Comparison of ENCODE assay signal across 33 cellular contexts in the genomic region with DNA sequence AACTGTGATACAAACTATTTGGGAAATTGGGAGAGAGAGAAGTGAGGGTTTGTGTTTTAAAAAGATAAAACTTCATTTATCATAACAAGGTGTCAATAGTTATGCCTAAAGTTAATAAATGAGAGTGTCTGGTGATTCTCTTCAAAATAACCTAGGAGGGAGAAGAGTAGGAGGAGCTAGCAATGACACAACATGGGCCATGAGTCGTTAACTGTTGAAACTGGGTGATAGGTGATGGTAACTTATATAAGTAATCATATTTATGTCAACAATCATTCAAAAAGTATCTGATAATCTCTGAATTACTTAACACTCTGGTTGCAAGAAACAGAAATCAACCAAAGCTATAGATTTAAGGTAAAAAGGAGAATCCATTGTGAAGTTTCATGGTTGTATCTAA. TPM values are rescaled to one million over a fixed set of nuclear protein-coding genes. Genes with fewer than 3 reads are reported as not detected.
"Had no signal": no experiment of that assay in that cellular context is flagged by ENCODE, and none has a peak within 500 bp of the region (broad histone marks: within the 10 kb centered on the region; RNA-seq: fewer than 3 reads in every experiment).

No MANE protein-coding gene starts in this region.

- H3K4me3 Mint-ChIP-seq: immature natural killer cell; natural killer cell; nephron progenitor cell; neural progenitor cell; stimulated activated memory B cell treated with anti-CD40 and anti-IgM and Interleukin-4, amounts not matched to agents 10 μg/mL and 1 μg/mL and 100 μg/mL, for 72 hours; stimulated activated naive CD8-positive, alpha-beta T cell treated with anti-CD3 and anti-CD28 coated beads, Interleukin-15, amount 100 ng/mL, for 72 hours; type B pancreatic cell had no signal

- H3K27me3 Mint-ChIP-seq: stimulated activated memory B cell treated with anti-CD40 and anti-IgM and Interleukin-4, amounts not matched to agents 10 μg/mL and 1 μg/mL and 100 μg/mL, for 72 hours had no signal

- DNase-seq: hypothalamus; immature natural killer cell; kidney; left colon; left lung; lower lobe of right lung; mammary epithelial cell; mesenchymal stem cell; natural killer cell; nephron progenitor cell; occipital lobe; retina; right cardiac atrium; sigmoid colon; small intestine; spleen; stimulated activated CD4-positive, alpha-beta T cell treated with anti-CD3 and anti-CD28 coated beads, Interleukin-1b, Interleukin-23, amount 100 ng/mL, for 48 hours; stimulated activated CD4-positive, alpha-beta T cell treated with anti-CD3 and anti-CD28 coated beads, Interleukin-2, amount 100 ng/mL, for 48 hours; stimulated activated CD4-positive, alpha-beta T cell treated with anti-CD3 and anti-CD28 coated beads, Interleukin-4, amount 100 ng/mL, for 4 hours; stimulated activated CD8-positive, alpha-beta memory T cell treated with anti-CD3 and anti-CD28 coated beads, Interleukin-4, amount 100 ng/mL, for 48 hours; stimulated activated naive CD4-positive, alpha-beta T cell treated with Interleukin-2 at 50 U/mL for 16 hours; stimulated activated naive CD8-positive, alpha-beta T cell treated with anti-CD3 and anti-CD28 coated beads, Interleukin-15, amount 100 ng/mL, for 72 hours; substantia nigra; uterus had no signal

- H3K27ac Mint-ChIP-seq: immature natural killer cell; natural killer cell; nephron progenitor cell; neural progenitor cell; stimulated activated memory B cell treated with anti-CD40 and anti-IgM and Interleukin-4, amounts not matched to agents 10 μg/mL and 1 μg/mL and 100 μg/mL, for 72 hours; stimulated activated naive CD8-positive, alpha-beta T cell treated with anti-CD3 and anti-CD28 coated beads, Interleukin-15, amount 100 ng/mL, for 72 hours; type B pancreatic cell had no signal

- H3K9me3 Mint-ChIP-seq: natural killer cell had no signal

- H3K4me1 Mint-ChIP-seq: immature natural killer cell; natural killer cell; stimulated activated naive CD8-positive, alpha-beta T cell treated with anti-CD3 and anti-CD28 coated beads, Interleukin-15, amount 100 ng/mL, for 72 hours had no signal

- H3K36me3 Mint-ChIP-seq: natural killer cell; neural progenitor cell; stimulated activated memory B cell treated with anti-CD40 and anti-IgM and Interleukin-4, amounts not matched to agents 10 μg/mL and 1 μg/mL and 100 μg/mL, for 72 hours; type B pancreatic cell had no signal

- H3K4me3 ChIP-seq: left lung, lower lobe of right lung, neural progenitor cell, prostate gland, sigmoid colon, spleen, tibial nerve, uterus had no signal

RNA-seq across cellular contexts. Expression of a gene that starts 46.8 kb away (rescaled TPM):
- total RNA-seq: kidney, left lung, liver, lower lobe of right lung, mammary epithelial cell, mucosa of gallbladder, natural killer cell, osteocyte, right cardiac atrium, tibial nerve, ureter, uterus had no signal
